ENCODE assay signal across 12 cellular contexts in genomic region chr7:144201978-144202377, GRCh38. TPM values are rescaled to one million over a fixed set of nuclear protein-coding genes. Genes with fewer than 3 reads are reported as not detected.
DNase-seq lines count a peak whose midpoint lies in the region; ATAC-seq lines count a peak whose summit lies in the region.
"Not testable (repeated sequence)": the region's sequence is repeated elsewhere in the genome, so short reads cannot be mapped to it uniquely, and the experiment has no call there.
"Had no signal": no experiment of that assay in that cellular context is flagged by ENCODE, and none has a peak within 500 bp of the region (broad histone marks: within the 10 kb centered on the region; RNA-seq: fewer than 3 reads in every experiment).

No MANE protein-coding gene starts in this region.

- intact Hi-C loops in activated CD4-positive, alpha-beta T cell treated with anti-CD3 and anti-CD28 coated beads for 36 hours (cut with DNase I, micrococcal nuclease) = not testable (repeated sequence)

- not testable (repeated sequence) for H3K4me3 Mint-ChIP-seq in activated CD4-positive, alpha-beta T cell treated with anti-CD3 and anti-CD28 coated beads for 36 hours; central memory CD8-positive, alpha-beta T cell

- H3K9me3 Mint-ChIP-seq in activated CD4-positive, alpha-beta T cell treated with anti-CD3 and anti-CD28 coated beads for 36 hours (ENCODE audit: low read depth); central memory CD8-positive, alpha-beta T cell: not testable (repeated sequence)

- DNase-seq in activated CD4-positive, alpha-beta T cell treated with anti-CD3 and anti-CD28 coated beads for 36 hours; central memory CD8-positive, alpha-beta T cell (ENCODE audit: low spot score in 2 of 2): not testable (repeated sequence)

- CTCF ChIA-PET in activated CD4-positive, alpha-beta T cell treated with anti-CD3 and anti-CD28 coated beads for 36 hours (lab: Charles Lee) = not testable (repeated sequence)

- not testable (repeated sequence) for H3K4me1 Mint-ChIP-seq in activated CD4-positive, alpha-beta T cell treated with anti-CD3 and anti-CD28 coated beads for 36 hours; central memory CD8-positive, alpha-beta T cell

- not testable (repeated sequence) for H3K27ac Mint-ChIP-seq in activated CD4-positive, alpha-beta T cell treated with anti-CD3 and anti-CD28 coated beads for 36 hours; central memory CD8-positive, alpha-beta T cell (ENCODE audit: low read depth)

- POLR2A ChIA-PET in activated CD4-positive, alpha-beta T cell treated with anti-CD3 and anti-CD28 coated beads for 36 hours (lab: Charles Lee) = not testable (repeated sequence)

- H3K36me3 Mint-ChIP-seq in activated CD4-positive, alpha-beta T cell treated with anti-CD3 and anti-CD28 coated beads for 36 hours (ENCODE audit: low read depth); central memory CD8-positive, alpha-beta T cell (ENCODE audit: insufficient read depth): not testable (repeated sequence)

- not testable (repeated sequence) for H3K27me3 Mint-ChIP-seq in activated CD4-positive, alpha-beta T cell treated with anti-CD3 and anti-CD28 coated beads for 36 hours; central memory CD8-positive, alpha-beta T cell

- ATAC-seq in GM18861 (IDR thresholded peaks at IDR 0.05; ENCODE audit: unreplicated experiment) = peak; percentile 26
- peak; percentile 34 for ATAC-seq in GM19395 (IDR thresholded peaks at IDR 0.05; ENCODE audit: unreplicated experiment)
- ATAC-seq in GM21529 (IDR thresholded peaks at IDR 0.05; ENCODE audit: unreplicated experiment) = peak; percentile 16
- peak; percentile 13 for ATAC-seq in HG02759 (IDR thresholded peaks at IDR 0.05; ENCODE audit: unreplicated experiment)
- peak; percentile 24 for ATAC-seq in HG03139 (IDR thresholded peaks at IDR 0.05; ENCODE audit: unreplicated experiment)
- peak; percentile 93 for ATAC-seq in activated CD4-positive, alpha-beta T cell treated with anti-CD3 and anti-CD28 coated beads for 36 hours
- ATAC-seq in central memory CD8-positive, alpha-beta T cell (replicated peaks; ENCODE audit: extremely low read depth, poor library complexity, severe bottlenecking) = peak; percentile 59

RNA-seq across cellular contexts. Expression of gene ARHGEF35, which starts 6.3 kb away (rescaled TPM):
- 1 to 10 TPM; 5.1 to 6.3 TPM for total RNA-seq in activated CD4-positive, alpha-beta T cell treated with anti-CD3 and anti-CD28 coated beads for 36 hours

RNA-seq across cellular contexts. Expression of gene CTAGE4, which starts 18.7 kb away (rescaled TPM):
- 1 to 10 TPM; 1.2 to 1.4 TPM for total RNA-seq in activated CD4-positive, alpha-beta T cell treated with anti-CD3 and anti-CD28 coated beads for 36 hours
- total RNA-seq: GM23248 had no signal

RNA-seq across cellular contexts. Expression of gene OR2A42, which starts 37.4 kb away (rescaled TPM):
- total RNA-seq in activated CD4-positive, alpha-beta T cell treated with anti-CD3 and anti-CD28 coated beads for 36 hours = not detected
- total RNA-seq: mammary epithelial cell, mucosa of gallbladder, Right ventricle myocardium superior, transverse colon had no signal

Comparison
In these comparisons a context has a peak if more than half of its experiments do, and no peak if none do; other contexts are left out.
1. ATAC-seq: peak in every context shown above with its lines; median percentile 93 in activated CD4-positive, alpha-beta T cell treated with anti-CD3 and anti-CD28 coated beads for 36 hours; 59 in central memory CD8-positive, alpha-beta T cell; 34 in GM19395; 26 in GM18861; 24 in HG03139; 16 in GM21529; 13 in HG02759.